In the genomic region with DNA sequence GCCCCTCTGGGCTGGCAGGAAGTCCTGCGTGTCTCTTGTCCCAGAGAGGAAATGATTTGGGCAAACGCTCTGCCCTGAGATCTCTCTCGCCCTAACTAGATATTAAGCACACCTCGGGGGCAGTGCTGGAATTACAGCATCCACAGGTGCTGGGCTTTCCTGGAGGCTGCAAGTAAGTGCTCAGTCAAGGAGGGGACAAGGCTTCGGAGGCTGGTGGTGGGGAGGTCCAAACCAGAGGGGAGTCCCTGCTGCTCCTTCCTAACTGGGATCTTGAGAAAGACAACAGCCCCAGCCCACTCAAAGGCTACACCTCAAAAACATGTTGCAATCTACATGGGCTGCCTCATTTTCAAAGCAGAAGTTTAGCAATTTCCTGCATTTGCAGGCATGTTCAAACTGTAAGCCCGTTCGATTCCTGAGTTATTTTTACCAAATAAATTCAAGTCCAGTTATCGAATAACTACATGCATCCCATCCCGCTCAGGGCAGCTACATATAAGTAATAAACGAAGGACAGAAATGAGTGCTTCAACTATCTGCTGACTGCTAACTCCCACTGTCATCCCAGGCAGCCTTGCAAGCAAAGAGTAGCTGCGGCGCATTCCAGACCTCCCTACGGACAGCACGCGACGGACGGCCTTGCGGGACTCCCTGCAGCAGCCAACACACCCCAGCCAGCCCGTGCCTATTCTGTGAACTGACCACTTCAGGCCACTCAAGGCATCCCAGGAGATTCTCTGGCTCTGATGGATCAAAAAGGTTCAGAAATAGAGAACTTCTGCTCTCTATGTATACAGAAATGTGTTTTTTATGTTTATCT, we compare ENCODE assay signal across 9 cellular contexts. TPM values are rescaled to one million over a fixed set of nuclear protein-coding genes. Genes with fewer than 3 reads are reported as not detected.
DNase-seq lines count a peak whose midpoint lies in the region; ATAC-seq and TF ChIP-seq lines count a peak whose summit lies in the region.
"Had no signal": no experiment of that assay in that cellular context is flagged by ENCODE, and none has a peak within 500 bp of the region (broad histone marks: within the 10 kb centered on the region; RNA-seq: fewer than 3 reads in every experiment).

No MANE protein-coding gene starts in this region.

- peak overlapping the region in 8 of 9 donors; percentile 63 to 90 (median 84) for H3K27ac Mint-ChIP-seq in naive thymus-derived CD4-positive, alpha-beta T cell

- DNase-seq in CD1c-positive myeloid dendritic cell (ENCODE audit: extremely low spot score): peak; percentile 79
- DNase-seq in cardiac fibroblast (ENCODE audit: low read depth in 2 of 2): peak; percentile 57 to 58
- DNase-seq in naive thymus-derived CD4-positive, alpha-beta T cell: peak in 1 of 9 donors; percentile 9
- DNase-seq in NCI-H2029 (lab: John Stamatoyannopoulos, UW): no peak
- no peak for DNase-seq in activated effector memory CD4-positive, alpha-beta T cell treated with anti-CD3 and anti-CD28 coated beads, Interleukin-2, amount 50 U/mL, for 16 hours
- DNase-seq in NCI-H524 treated with DMSO at 0.1 percent for 48 hours (lab: John Stamatoyannopoulos, UW): no peak
- DNase-seq: HCEC 1CT had no signal

- peaks cover 0 to 8% (median 0%) of the 10 kb centered on the region in 5 donors for H3K36me3 Mint-ChIP-seq in naive thymus-derived CD4-positive, alpha-beta T cell

- peak overlapping the region; percentile 65 to 84 (median 73) for H3K4me3 Mint-ChIP-seq in naive thymus-derived CD4-positive, alpha-beta T cell

- H3K9me3 Mint-ChIP-seq in naive thymus-derived CD4-positive, alpha-beta T cell: no peaks in the 10 kb centered on the region

- peak overlapping the region in 1 of 2 donors; percentile 26 for H3K4me3 ChIP-seq in cardiac fibroblast (replicated peaks in 1 of 2; ENCODE audit: low read depth in 2 of 2, low read length in 2 of 2)
- no peak overlapping the region for H3K4me3 ChIP-seq in naive thymus-derived CD4-positive, alpha-beta T cell (ENCODE audit: low read length)

- peaks cover 15 to 64% (median 54%) of the 10 kb centered on the region in 7 donors for H3K4me1 Mint-ChIP-seq in naive thymus-derived CD4-positive, alpha-beta T cell

- POLR2A ChIA-PET in naive thymus-derived CD4-positive, alpha-beta T cell (lab: Charles Lee): no interaction called here

- no peak for TF ChIP-seq CTCF in cardiac fibroblast (IDR thresholded peaks at IDR 0.05; ENCODE audit: low read depth, low read length)

- peaks cover 0 to 19% of the 10 kb centered on the region in 2 donors for H3K4me1 ChIP-seq in naive thymus-derived CD4-positive, alpha-beta T cell (ENCODE audit: control insufficient read depth in 2 of 2, insufficient read depth in 2 of 2, low read length in 2 of 2)

- no peaks in the 10 kb centered on the region for H3K27me3 ChIP-seq in naive thymus-derived CD4-positive, alpha-beta T cell (ENCODE audit: control insufficient read depth in 2 of 2, insufficient read depth in 2 of 2, low read length in 2 of 2)

- intact Hi-C loops in naive thymus-derived CD4-positive, alpha-beta T cell (cut with micrococcal nuclease): loop anchor here in 1 of 2 donors (2.0 kb wide), 1 partner anchor 25 kb away; no protein-coding TSS in a partner anchor

- H3K27me3 Mint-ChIP-seq in naive thymus-derived CD4-positive, alpha-beta T cell: peaks cover 0 to 2% (median 0%) of the 10 kb centered on the region in 5 donors

- ATAC-seq in HG03354 (IDR thresholded peaks at IDR 0.05; ENCODE audit: poor library complexity, severe bottlenecking, unreplicated experiment) (peak; percentile 61), GM21390 (IDR thresholded peaks at IDR 0.05; ENCODE audit: unreplicated experiment) (no peak)
- peak; percentile 43 for ATAC-seq in naive thymus-derived CD4-positive, alpha-beta T cell

- no peaks in the 10 kb centered on the region for H3K36me3 ChIP-seq in naive thymus-derived CD4-positive, alpha-beta T cell (ENCODE audit: control insufficient read depth in 2 of 3, insufficient read depth in 3 of 3, low read length in 3 of 3)

- no peaks in the 10 kb centered on the region for H3K9me3 ChIP-seq in naive thymus-derived CD4-positive, alpha-beta T cell (ENCODE audit: control insufficient read depth in 2 of 3, low read length in 3 of 3)

- peak overlapping the region; percentile 38 for H3K27ac ChIP-seq in naive thymus-derived CD4-positive, alpha-beta T cell (ENCODE audit: low read depth, low read length)

- CTCF ChIA-PET in naive thymus-derived CD4-positive, alpha-beta T cell (lab: Charles Lee): no interaction called here

RNA-seq across cellular contexts. Expression of a gene that starts 27.5 kb away (rescaled TPM):
- total RNA-seq in naive thymus-derived CD4-positive, alpha-beta T cell: 10 to 100 TPM in 4 of 5 experiments, 1 to 10 TPM in 1; 1.9 to 60.4 (median 22.6) TPM
- 1 to 10 TPM; 3.5 to 5.4 TPM for polyA plus RNA-seq in naive thymus-derived CD4-positive, alpha-beta T cell

Comparison
In these comparisons a context has a peak if more than half of its experiments do, and no peak if none do; other contexts are left out.
1. DNase-seq: peak in CD1c-positive myeloid dendritic cell (single experiment) and cardiac fibroblast (2 of 2); none in NCI-H2029 (single experiment), activated effector memory CD4-positive, alpha-beta T cell treated with anti-CD3 and anti-CD28 coated beads, Interleukin-2, amount 50 U/mL, for 16 hours (single experiment) and NCI-H524 treated with DMSO at 0.1 percent for 48 hours (single experiment).